20 cellular contexts compared by ENCODE assay signal in genomic region chr5:68628082-68628796, GRCh38.
DNase-seq lines count a peak whose midpoint lies in the region; ATAC-seq, FAIRE-seq and TF ChIP-seq lines count a peak whose summit lies in the region.
"Had no signal": no experiment of that assay in that cellular context is flagged by ENCODE, and none has a peak within 500 bp of the region (broad histone marks: within the 10 kb centered on the region; RNA-seq: fewer than 3 reads in every experiment).

No MANE protein-coding gene starts in this region.

- H3K9ac ChIP-seq in K562 (ENCODE audit: insufficient read depth in 1 of 2, low read depth in 2 of 2, low read length in 2 of 2) = no peak overlapping the region
- H3K9ac ChIP-seq: GM23248 had no signal

- in situ Hi-C loops in K562 (cut with MboI) = no loop called here

- H3K9me3 Mint-ChIP-seq in nephron progenitor cell = no peaks in the 10 kb centered on the region

- no peaks in the 10 kb centered on the region for H3K36me3 Mint-ChIP-seq in nephron progenitor cell (ENCODE audit: low read depth)
- H3K36me3 Mint-ChIP-seq: CD4-positive, CD25-positive, alpha-beta regulatory T cell had no signal

- H3K9me1 ChIP-seq in K562 (ENCODE audit: control insufficient read depth, insufficient read depth, low read length) = no peaks in the 10 kb centered on the region

- no peak for FAIRE-seq in K562 (lab: Jason Lieb, UNC)
- FAIRE-seq: G401.6, GM12892, GM18507, HTR-8/SVneo had no signal

- H3K4me3 Mint-ChIP-seq in nephron progenitor cell = no peak overlapping the region
- H3K4me3 Mint-ChIP-seq: B cell; CD4-positive, CD25-positive, alpha-beta regulatory T cell; CD8-positive, alpha-beta memory T cell had no signal

- peaks cover 3% of the 10 kb centered on the region for H3K27me3 Mint-ChIP-seq in nephron progenitor cell (ENCODE audit: low read depth, poor library complexity)
- H3K27me3 Mint-ChIP-seq: B cell had no signal

- no peaks in the 10 kb centered on the region for H3K27me3 ChIP-seq in K562 (ENCODE audit: control insufficient read depth in 2 of 2, insufficient read depth in 2 of 2, low read length in 2 of 2)

- 0% methylated on average over 5 of the region's 5 CpGs for WGBS in K562 (ENCODE audit: insufficient coverage, low coverage, missing lambda C conversion rate)

- CTCF ChIA-PET in K562 (lab: Yijun Ruan, JAX; ENCODE audit: low intra/inter-chr PET ratio) = interaction anchor here (0.6 kb wide), 1 partner anchor 53 kb away, joined by 6 read pairs; no protein-coding TSS in a partner anchor

- no TSS peak for BruUV-seq in K562 (replicated peaks; lab: Mats Ljungman, UMichigan)

- TF ChIP-seq RAD21 in K562 (CRISPR knock-in tag; conservative IDR thresholded peaks at IDR 0.05 in 1 of 2, IDR thresholded peaks at IDR 0.05 in 1 of 2) = no peak

- no peaks in the 10 kb centered on the region; a peak in 1 of 5 replicates for H3K4me1 ChIP-seq in K562 (replicated peaks in 1 of 2; ENCODE audit: control insufficient read depth in 2 of 2, insufficient read depth in 2 of 2, low read length in 2 of 2)
- H3K4me1 ChIP-seq: HAP-1 had no signal

- H3K27ac Mint-ChIP-seq in nephron progenitor cell = peak overlapping the region; percentile 37
- H3K27ac Mint-ChIP-seq: B cell; CD4-positive, CD25-positive, alpha-beta regulatory T cell; CD8-positive, alpha-beta memory T cell had no signal

- TF ChIP-seq CTCF in K562 (IDR thresholded peaks at IDR 0.05 in 2 of 3, conservative IDR thresholded peaks at IDR 0.05 in 1 of 3; ENCODE audit: insufficient read depth in 2 of 3, low read depth in 1 of 3, low read length in 3 of 3) = no peak
- no peak for TF ChIP-seq CTCF in nephron progenitor cell (IDR thresholded peaks at IDR 0.05)

- H3K4me3 ChIP-seq in K562 = no peak overlapping the region
- H3K4me3 ChIP-seq: GM23248, HAP-1 had no signal

- TF ChIP-seq EP300 in K562 (IDR thresholded peaks at IDR 0.05; ENCODE audit: low read length) = no peak

- POLR2A ChIA-PET in K562 (lab: Yijun Ruan, JAX) = interaction anchor here (0.9 kb wide), 1 partner anchor 10 kb away, joined by 3 read pairs; no protein-coding TSS in a partner anchor

- no peaks in the 10 kb centered on the region for H4K20me1 ChIP-seq in K562 (replicated peaks; ENCODE audit: control insufficient read depth, insufficient read depth, low read length)

- no peaks in the 10 kb centered on the region for H3K36me3 ChIP-seq in K562 (ENCODE audit: control insufficient read depth, insufficient read depth, low read length)
- H3K36me3 ChIP-seq: HAP-1 had no signal

- no peaks in the 10 kb centered on the region for H3K4me1 Mint-ChIP-seq in nephron progenitor cell
- H3K4me1 Mint-ChIP-seq: B cell; CD4-positive, CD25-positive, alpha-beta regulatory T cell; CD8-positive, alpha-beta memory T cell had no signal

- no peak overlapping the region for H3K27ac ChIP-seq in K562 (ENCODE audit: extremely low read depth, low read depth, low read length)
- H3K27ac ChIP-seq: GM23248 had no signal

- TF ChIP-seq POLR2A in K562 (conservative IDR thresholded peaks at IDR 0.05) = no peak

- no peaks in the 10 kb centered on the region for H3K79me2 ChIP-seq in K562 (ENCODE audit: control insufficient read depth, insufficient read depth, low read length)

- no peak; the same call in 2 of the 3 replicates for ATAC-seq in K562
- ATAC-seq in HG03175 (IDR thresholded peaks at IDR 0.05; ENCODE audit: unreplicated experiment) = no peak
- ATAC-seq in HG02981 (IDR thresholded peaks at IDR 0.05; ENCODE audit: unreplicated experiment) = no peak

- intact Hi-C loops in K562 (cut with micrococcal nuclease) = no loop called here

- peak overlapping the region; percentile 10; the same call in 1 of the 2 replicates for H3K4me2 ChIP-seq in K562 (ENCODE audit: insufficient read depth, low read length)

- peak overlapping the region; percentile 14; the same call in 1 of the 2 replicates for H2AFZ ChIP-seq in K562 (ENCODE audit: low read depth, low read length)
- H2AFZ ChIP-seq: GM23248 had no signal

- peak; percentile 2 for DNase-seq in RPMI7951 (ENCODE audit: low read depth)
- peak in 1 of 4 experiments; percentile 45 for DNase-seq in K562 (ENCODE audit: extremely low read depth in 1 of 4, low spot score in 3 of 4)
- DNase-seq in nephron progenitor cell = no peak
- DNase-seq in NCI-H187 treated with DMSO at 0.1 percent for 48 hours (lab: John Stamatoyannopoulos, UW) = no peak
- DNase-seq: C1 segment of cervical spinal cord; CD4-positive, CD25-positive, alpha-beta regulatory T cell; CD8-positive, alpha-beta memory T cell; COR-L47; DMS 273 treated with DMSO at 0.1 percent for 48 hours; DMS53; GM23248; IMR-90 had no signal

- H3K9me3 ChIP-seq in K562 (replicated peaks; ENCODE audit: control insufficient read depth, insufficient read depth, low read depth, low read length) = no peaks in the 10 kb centered on the region
- H3K9me3 ChIP-seq: HAP-1 had no signal

TF ChIP-seq in K562, 482 proteins besides CTCF, POLR2A, EP300 and RAD21 (continues in another document):
- TF ChIP-seq HMGN3 (IDR thresholded peaks at IDR 0.05; ENCODE audit: borderline replicate concordance, extremely low read depth, insufficient read length, low read depth, low read length) = no peak
- peak; percentile 81 for TF ChIP-seq ZNF589 (CRISPR knock-in tag; IDR thresholded peaks at IDR 0.05; ENCODE audit: low read depth)
- TF ChIP-seq ZKSCAN3 (CRISPR knock-in tag; IDR thresholded peaks at IDR 0.05) = no peak
- peak in 1 of 2 experiments; percentile 56; a peak in 1 of 4 replicates for TF ChIP-seq TEAD1 (CRISPR knock-in tag; IDR thresholded peaks at IDR 0.05)
- TF ChIP-seq ARNT (IDR thresholded peaks at IDR 0.05) = no peak
- TF ChIP-seq KAT2B (IDR thresholded peaks at IDR 0.05; ENCODE audit: low read depth, low read length) = no peak
- peak; percentile 71; the same call in 1 of the 2 replicates for TF ChIP-seq ZKSCAN8 (CRISPR knock-in tag; IDR thresholded peaks at IDR 0.05)
- TF ChIP-seq, protein P1, sequence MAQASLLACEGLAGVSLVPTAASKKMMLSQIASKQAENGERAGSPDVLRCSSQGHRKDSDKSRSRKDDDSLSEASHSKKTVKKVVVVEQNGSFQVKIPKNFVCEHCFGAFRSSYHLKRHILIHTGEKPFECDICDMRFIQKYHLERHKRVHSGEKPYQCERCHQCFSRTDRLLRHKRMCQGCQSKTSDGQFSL (CRISPR knock-in tag; IDR thresholded peaks at IDR 0.05) = no peak
- TF ChIP-seq, protein P1 (tag; IDR thresholded peaks at IDR 0.05) = peak in 1 of 2 experiments; percentile 88; a peak in 2 of 4 replicates
- no peak for TF ChIP-seq TCFL5 (CRISPR knock-in tag; conservative IDR thresholded peaks at IDR 0.05)
- no peak for TF ChIP-seq HOXB6 (CRISPR knock-in tag; IDR thresholded peaks at IDR 0.05; ENCODE audit: borderline replicate concordance)
- TF ChIP-seq, protein P2, sequence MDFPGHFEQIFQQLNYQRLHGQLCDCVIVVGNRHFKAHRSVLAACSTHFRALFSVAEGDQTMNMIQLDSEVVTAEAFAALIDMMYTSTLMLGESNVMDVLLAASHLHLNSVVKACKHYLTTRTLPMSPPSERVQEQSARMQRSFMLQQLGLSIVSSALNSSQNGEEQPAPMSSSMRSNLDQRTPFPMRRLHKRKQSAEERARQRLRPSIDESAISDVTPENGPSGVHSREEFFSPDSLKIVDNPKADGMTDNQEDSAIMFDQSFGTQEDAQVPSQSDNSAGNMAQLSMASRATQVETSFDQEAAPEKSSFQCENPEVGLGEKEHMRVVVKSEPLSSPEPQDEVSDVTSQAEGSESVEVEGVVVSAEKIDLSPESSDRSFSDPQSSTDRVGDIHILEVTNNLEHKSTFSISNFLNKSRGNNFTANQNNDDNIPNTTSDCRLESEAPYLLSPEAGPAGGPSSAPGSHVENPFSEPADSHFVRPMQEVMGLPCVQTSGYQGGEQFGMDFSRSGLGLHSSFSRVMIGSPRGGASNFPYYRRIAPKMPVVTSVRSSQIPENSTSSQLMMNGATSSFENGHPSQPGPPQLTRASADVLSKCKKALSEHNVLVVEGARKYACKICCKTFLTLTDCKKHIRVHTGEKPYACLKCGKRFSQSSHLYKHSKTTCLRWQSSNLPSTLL (IDR thresholded peaks at IDR 0.05) = no peak
- no peak for TF ChIP-seq NKRF (IDR thresholded peaks at IDR 0.05; ENCODE audit: borderline replicate concordance)
- peak; percentile 83 for TF ChIP-seq TEAD2 (tag; IDR thresholded peaks at IDR 0.05)
- no peak; the same call in 1 of the 2 replicates for TF ChIP-seq DMBX1 (CRISPR knock-in tag; IDR thresholded peaks at IDR 0.05; ENCODE audit: borderline replicate concordance)
- TF ChIP-seq SMAD3 (CRISPR knock-in tag; conservative IDR thresholded peaks at IDR 0.05) = 0 out of 2 replicates have a peak, but pooled peaks have one; percentile 56
- no peak for TF ChIP-seq ASH1L (IDR thresholded peaks at IDR 0.05; ENCODE audit: borderline replicate concordance, low read depth, partially characterized antibody)
